ENCODE assay signal across 10 cellular contexts in the genomic region with DNA sequence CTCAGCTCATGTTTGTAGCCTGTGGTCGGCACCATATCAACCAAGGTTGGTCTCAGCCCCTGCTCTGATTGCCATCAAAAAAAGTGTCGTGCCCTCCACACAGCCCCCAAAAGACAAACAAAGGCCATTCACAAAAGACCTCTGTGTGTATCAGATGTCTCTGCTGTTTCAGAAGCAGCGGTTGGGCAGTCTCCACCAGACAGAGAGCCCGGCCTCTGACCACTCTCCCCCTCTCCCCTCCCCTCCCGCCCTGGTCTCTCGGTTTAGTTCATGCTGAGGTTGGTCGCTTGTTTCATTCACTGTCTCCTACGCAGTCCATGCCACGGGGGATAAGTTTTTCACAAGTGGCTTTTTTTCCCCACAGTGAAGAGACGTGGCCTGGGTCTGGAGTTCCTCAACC. TPM values are rescaled to one million over a fixed set of nuclear protein-coding genes. Genes with fewer than 3 reads are reported as not detected.
DNase-seq lines count a peak whose midpoint lies in the region; ATAC-seq and TF ChIP-seq lines count a peak whose summit lies in the region.
"Had no signal": no experiment of that assay in that cellular context is flagged by ENCODE, and none has a peak within 500 bp of the region (broad histone marks: within the 10 kb centered on the region; RNA-seq: fewer than 3 reads in every experiment).

No MANE protein-coding gene starts in this region.

- peak overlapping the region; percentile 22 for H3K4me3 Mint-ChIP-seq in activated CD8-positive, alpha-beta T cell treated with anti-CD3 and anti-CD28 coated beads, Interleukin-2, amount 10 ng/mL, durations not matched to agents 7 days and 5 days
- peak overlapping the region in 4 of 5 donors; percentile 29 to 64 (median 48) for H3K4me3 Mint-ChIP-seq in immature natural killer cell

- no peaks in the 10 kb centered on the region for H3K9me3 ChIP-seq in skeletal muscle tissue (ENCODE audit: control insufficient read depth in 3 of 3, low read length in 3 of 3)

- peak overlapping the region; percentile 60 to 78 (median 71) for H3K4me3 ChIP-seq in skeletal muscle tissue (ENCODE audit: low read length in 3 of 3)
- H3K4me3 ChIP-seq: lung had no signal

- H3K27ac ChIP-seq in skeletal muscle tissue (ENCODE audit: low read depth, low read length) = peak overlapping the region; percentile 99
- H3K27ac ChIP-seq: KMS-11 had no signal

- POLR2A ChIA-PET in HEK293T (lab: Yijun Ruan, JAX) = no interaction called here
- POLR2A ChIA-PET in activated CD8-positive, alpha-beta T cell treated with anti-CD3 and anti-CD28 coated beads, Interleukin-2, amount 10 ng/mL, durations not matched to agents 7 days and 5 days (lab: Charles Lee) = no interaction called here

- no peak for ATAC-seq in activated CD8-positive, alpha-beta T cell treated with anti-CD3 and anti-CD28 coated beads, Interleukin-2, amount 10 ng/mL, durations not matched to agents 7 days and 5 days

- H3K36me3 Mint-ChIP-seq in activated CD8-positive, alpha-beta T cell treated with anti-CD3 and anti-CD28 coated beads, Interleukin-2, amount 10 ng/mL, durations not matched to agents 7 days and 5 days (ENCODE audit: low read depth) = no peaks in the 10 kb centered on the region
- no peaks in the 10 kb centered on the region for H3K36me3 Mint-ChIP-seq in immature natural killer cell

- peak; percentile 8 for DNase-seq in HEK293T (ENCODE audit: extremely low spot score)
- no peak for DNase-seq in activated CD8-positive, alpha-beta T cell treated with anti-CD3 and anti-CD28 coated beads, Interleukin-2, amount 10 ng/mL, durations not matched to agents 7 days and 5 days
- no peak for DNase-seq in immature natural killer cell
- DNase-seq in AG08396 (ENCODE audit: low spot score) = no peak
- DNase-seq in NCI-H2029 (lab: John Stamatoyannopoulos, UW) = no peak
- no peak for DNase-seq in stimulated activated CD4-positive, alpha-beta T cell treated with anti-CD3 and anti-CD28 coated beads, Interleukin-4, amount 100 ng/mL, for 1 hour

- H3K27me3 Mint-ChIP-seq in activated CD8-positive, alpha-beta T cell treated with anti-CD3 and anti-CD28 coated beads, Interleukin-2, amount 10 ng/mL, durations not matched to agents 7 days and 5 days (ENCODE audit: low read depth) = peaks cover 52% of the 10 kb centered on the region
- peaks cover 14 to 45% (median 17%) of the 10 kb centered on the region in 3 donors for H3K27me3 Mint-ChIP-seq in immature natural killer cell (ENCODE audit: low read depth in 3 of 3)

- no peaks in the 10 kb centered on the region for H3K9me3 Mint-ChIP-seq in activated CD8-positive, alpha-beta T cell treated with anti-CD3 and anti-CD28 coated beads, Interleukin-2, amount 10 ng/mL, durations not matched to agents 7 days and 5 days (ENCODE audit: insufficient read depth)
- H3K9me3 Mint-ChIP-seq in immature natural killer cell = no peaks in the 10 kb centered on the region

- peaks cover 27% of the 10 kb centered on the region for H3K4me1 Mint-ChIP-seq in activated CD8-positive, alpha-beta T cell treated with anti-CD3 and anti-CD28 coated beads, Interleukin-2, amount 10 ng/mL, durations not matched to agents 7 days and 5 days (ENCODE audit: low read depth)
- H3K4me1 Mint-ChIP-seq in immature natural killer cell = peaks cover 7 to 8% of the 10 kb centered on the region in 2 donors

- peaks cover 31 to 44% (median 43%) of the 10 kb centered on the region in 3 donors for H3K4me1 ChIP-seq in skeletal muscle tissue (ENCODE audit: control insufficient read depth in 3 of 3, insufficient read depth in 3 of 3, low read length in 3 of 3)

- H3K9ac ChIP-seq in skeletal muscle tissue (ENCODE audit: low read depth in 1 of 3, low read length in 3 of 3) = peak overlapping the region; percentile 73 to 95 (median 84)
- H3K9ac ChIP-seq: KMS-11 had no signal

- H3K27ac Mint-ChIP-seq in activated CD8-positive, alpha-beta T cell treated with anti-CD3 and anti-CD28 coated beads, Interleukin-2, amount 10 ng/mL, durations not matched to agents 7 days and 5 days = no peak overlapping the region
- H3K27ac Mint-ChIP-seq in immature natural killer cell = no peak overlapping the region

- no peaks in the 10 kb centered on the region for H3K36me3 ChIP-seq in skeletal muscle tissue (ENCODE audit: control insufficient read depth in 3 of 3, insufficient read depth in 3 of 3, low read length in 3 of 3)

- H3K27me3 ChIP-seq in skeletal muscle tissue (ENCODE audit: control insufficient read depth in 3 of 3, insufficient read depth in 3 of 3, low read length in 3 of 3) = peaks cover 8 to 26% (median 11%) of the 10 kb centered on the region in 3 donors

- CTCF ChIA-PET in HEK293T (lab: Yijun Ruan, JAX) = interaction anchor here (0.8 to 1.4 kb wide), 2 partner anchors 9 to 38 kb away, joined by 3 read pairs; no protein-coding TSS in a partner anchor
- CTCF ChIA-PET in activated CD8-positive, alpha-beta T cell treated with anti-CD3 and anti-CD28 coated beads, Interleukin-2, amount 10 ng/mL, durations not matched to agents 7 days and 5 days (lab: Charles Lee) = interaction anchor here (1.7 kb wide), 1 partner anchor 148 kb away, joined by 5 read pairs; no protein-coding TSS in a partner anchor

TF ChIP-seq in HEK293T, 16 proteins besides CTCF, POLR2A, EP300 and RAD21:
- TF ChIP-seq L3MBTL2 (conservative IDR thresholded peaks at IDR 0.05) = no peak
- no peak for TF ChIP-seq CTBP1 (IDR thresholded peaks at IDR 0.05; ENCODE audit: borderline replicate concordance)
- no peak for TF ChIP-seq SP1 (IDR thresholded peaks at IDR 0.05)
- TF ChIP-seq FOXA1 (IDR thresholded peaks at IDR 0.05) = no peak
- TF ChIP-seq, protein P1, sequence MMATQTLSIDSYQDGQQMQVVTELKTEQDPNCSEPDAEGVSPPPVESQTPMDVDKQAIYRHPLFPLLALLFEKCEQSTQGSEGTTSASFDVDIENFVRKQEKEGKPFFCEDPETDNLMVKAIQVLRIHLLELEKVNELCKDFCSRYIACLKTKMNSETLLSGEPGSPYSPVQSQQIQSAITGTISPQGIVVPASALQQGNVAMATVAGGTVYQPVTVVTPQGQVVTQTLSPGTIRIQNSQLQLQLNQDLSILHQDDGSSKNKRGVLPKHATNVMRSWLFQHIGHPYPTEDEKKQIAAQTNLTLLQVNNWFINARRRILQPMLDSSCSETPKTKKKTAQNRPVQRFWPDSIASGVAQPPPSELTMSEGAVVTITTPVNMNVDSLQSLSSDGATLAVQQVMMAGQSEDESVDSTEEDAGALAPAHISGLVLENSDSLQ (IDR thresholded peaks at IDR 0.05) = no peak
- no peak for TF ChIP-seq TARDBP (IDR thresholded peaks at IDR 0.05)
- TF ChIP-seq ZNF384 (IDR thresholded peaks at IDR 0.05) = no peak
- no peak for TF ChIP-seq FOXM1 (IDR thresholded peaks at IDR 0.05; ENCODE audit: borderline replicate concordance)
- no peak for TF ChIP-seq LEF1 (IDR thresholded peaks at IDR 0.05; ENCODE audit: borderline replicate concordance)
- TF ChIP-seq HDGF (IDR thresholded peaks at IDR 0.05; ENCODE audit: borderline replicate concordance) = no peak
- no peak for TF ChIP-seq FOXK2 (IDR thresholded peaks at IDR 0.05)
- TF ChIP-seq ARNT (IDR thresholded peaks at IDR 0.05) = no peak
- no peak for TF ChIP-seq BHLHE40 (IDR thresholded peaks at IDR 0.05; ENCODE audit: borderline replicate concordance)

RNA-seq across cellular contexts. Expression of a gene that starts 27.1 kb away (rescaled TPM):
- total RNA-seq in activated CD8-positive, alpha-beta T cell treated with anti-CD3 and anti-CD28 coated beads, Interleukin-2, amount 10 ng/mL, durations not matched to agents 7 days and 5 days = not detected
- polyA plus RNA-seq in immature natural killer cell = not detected
- total RNA-seq in skeletal muscle tissue = 2,324 TPM
- total RNA-seq: NCI-H460 had no signal

Comparison
In these comparisons a context has a peak if more than half of its experiments do, and no peak if none do; other contexts are left out.
1. RNA of a gene that starts 27.1 kb away (total RNA-seq): 2,324 TPM in skeletal muscle tissue (single experiment); not detected in activated CD8-positive, alpha-beta T cell treated with anti-CD3 and anti-CD28 coated beads, Interleukin-2, amount 10 ng/mL, durations not matched to agents 7 days and 5 days; every median in the first group is over 1,000 times any median in the second.